Comparison of ENCODE assay signal across 8 cellular contexts in genomic region chr2:126655500-126656310, GRCh38. TPM values are rescaled to one million over a fixed set of nuclear protein-coding genes. Genes with fewer than 3 reads are reported as not detected.
DNase-seq lines count a peak whose midpoint lies in the region; ATAC-seq and TF ChIP-seq lines count a peak whose summit lies in the region.

TSS of gene GYPC (plus strand) at chr2:126656158. CDS start at chr2:126656264, 106 bp downstream.

- ATAC-seq in GM21737 (IDR thresholded peaks at IDR 0.05; ENCODE audit: unreplicated experiment): peak; percentile 35
- peak; percentile 43 for ATAC-seq in activated T-helper 17 cell treated with anti-CD3 and anti-CD28 coated beads, Interleukin-2, amount 50 U/mL, for 72 hours (replicated peaks)

- H3K4me1 Mint-ChIP-seq in activated T-helper 17 cell treated with anti-CD3 and anti-CD28 coated beads, Interleukin-2, amount 50 U/mL, for 72 hours: peaks cover 18% of the 10 kb centered on the region
- peaks cover 51% of the 10 kb centered on the region for H3K4me1 Mint-ChIP-seq in nephron

- peak within 1 kb of the TSS; percentile 84 for H3K4me3 ChIP-seq in fibroblast of pulmonary artery (replicated peaks; ENCODE audit: low read depth, low read length)

- H3K9me3 Mint-ChIP-seq in activated T-helper 17 cell treated with anti-CD3 and anti-CD28 coated beads, Interleukin-2, amount 50 U/mL, for 72 hours: peaks cover 4% of the 10 kb centered on the region
- H3K9me3 Mint-ChIP-seq in nephron: no peaks in the 10 kb centered on the region

- DNase-seq in GF-D8 (lab: John Stamatoyannopoulos, UW) (peak; percentile 55), fibroblast of pulmonary artery (ENCODE audit: low read depth) (peak; percentile 84), NCI-H69 (lab: John Stamatoyannopoulos, UW) (no peak), NCI-H82 treated with DMSO at 0.1 percent for 48 hours (lab: John Stamatoyannopoulos, UW; ENCODE audit: unreplicated experiment) (no peak)

- H3K27me3 Mint-ChIP-seq in activated T-helper 17 cell treated with anti-CD3 and anti-CD28 coated beads, Interleukin-2, amount 50 U/mL, for 72 hours: no peaks in the 10 kb centered on the region
- H3K27me3 Mint-ChIP-seq in nephron (ENCODE audit: low read depth): peaks cover 5% of the 10 kb centered on the region

- TF ChIP-seq CTCF in fibroblast of pulmonary artery (IDR thresholded peaks at IDR 0.05; ENCODE audit: low read length, missing control alignments) (no peak), nephron (IDR thresholded peaks at IDR 0.05; ENCODE audit: unreplicated experiment in 3 of 3) (no peak)

- H3K36me3 Mint-ChIP-seq in activated T-helper 17 cell treated with anti-CD3 and anti-CD28 coated beads, Interleukin-2, amount 50 U/mL, for 72 hours (ENCODE audit: low read depth): peaks cover 48% of the 10 kb centered on the region
- no peaks in the 10 kb centered on the region for H3K36me3 Mint-ChIP-seq in nephron (ENCODE audit: low read depth)

- no peaks in the 10 kb centered on the region for H3K36me3 ChIP-seq in KOPT-K1 (ENCODE audit: insufficient read depth, low read length)

- H3K27ac ChIP-seq in KOPT-K1 (ENCODE audit: low read depth, low read length, poor library complexity, severe bottlenecking): peak within 1 kb of the TSS; percentile 75

- H3K27ac Mint-ChIP-seq in activated T-helper 17 cell treated with anti-CD3 and anti-CD28 coated beads, Interleukin-2, amount 50 U/mL, for 72 hours: peak within 1 kb of the TSS; percentile 98
- peak within 1 kb of the TSS; percentile 96 to 97 (median 97) for H3K27ac Mint-ChIP-seq in nephron

- H3K9me3 ChIP-seq in KOPT-K1 (ENCODE audit: insufficient read depth, low read length, poor library complexity, severe bottlenecking): no peaks in the 10 kb centered on the region

- peak within 1 kb of the TSS; percentile 99 for H3K4me3 Mint-ChIP-seq in activated T-helper 17 cell treated with anti-CD3 and anti-CD28 coated beads, Interleukin-2, amount 50 U/mL, for 72 hours
- H3K4me3 Mint-ChIP-seq in nephron: peak within 1 kb of the TSS; percentile 89 to 95 (median 92)

RNA-seq across cellular contexts. Expression of gene GYPC, which starts in this region (rescaled TPM):
- total RNA-seq in activated T-helper 17 cell treated with anti-CD3 and anti-CD28 coated beads, Interleukin-2, amount 50 U/mL, for 72 hours: 100 to 1,000 TPM; 115 to 123 TPM

Comparison
In these comparisons a context has a peak if more than half of its experiments do, and no peak if none do; other contexts are left out.
1. DNase-seq: peak in GF-D8 (single experiment) and fibroblast of pulmonary artery (single experiment); none in NCI-H69 (single experiment) and NCI-H82 treated with DMSO at 0.1 percent for 48 hours (single experiment).